Comparison of ENCODE assay signal across 2 cellular contexts in genomic region chr4:5036239-5036638, GRCh38.
A peak's percentile ranks its signal among the peaks of the same experiment; 100 is the strongest.
TF ChIP-seq lines count a peak whose summit lies in the region.

No MANE protein-coding gene starts in this region.

TF ChIP-seq in A549, 52 proteins besides CTCF, POLR2A, EP300 and RAD21:
- TF ChIP-seq CBX8 (IDR thresholded peaks at IDR 0.05), result no peak
- no peak for TF ChIP-seq HOXA7 (CRISPR knock-in tag; IDR thresholded peaks at IDR 0.05)
- TF ChIP-seq MAFK (IDR thresholded peaks at IDR 0.05; ENCODE audit: partially characterized antibody), result peak; percentile 96
- TF ChIP-seq NFE2L2 (conservative IDR thresholded peaks at IDR 0.05; ENCODE audit: low read length), result 0 out of 2 replicates have a peak, but pooled peaks have one; percentile 17

TF ChIP-seq in GM23338, 12 proteins besides CTCF, POLR2A, EP300 and RAD21:
- TF ChIP-seq JUNB (IDR thresholded peaks at IDR 0.05; ENCODE audit: unreplicated experiment) (no peak), ZNF114 (CRISPR knock-in tag; IDR thresholded peaks at IDR 0.05) (no peak), ZNF331 (CRISPR knock-in tag; IDR thresholded peaks at IDR 0.05; ENCODE audit: low read depth) (no peak), CREB1 (CRISPR knock-in tag; IDR thresholded peaks at IDR 0.05; ENCODE audit: low read depth) (no peak), STAT1 (IDR thresholded peaks at IDR 0.05; ENCODE audit: unreplicated experiment) (no peak), ZNF462 (CRISPR knock-in tag; IDR thresholded peaks at IDR 0.05) (no peak), ETS1 (IDR thresholded peaks at IDR 0.05) (no peak), REST (IDR thresholded peaks at IDR 0.05; ENCODE audit: unreplicated experiment) (no peak), EZH2phosphoT487 (IDR thresholded peaks at IDR 0.05; ENCODE audit: unreplicated experiment) (no peak), POLR2AphosphoS5 (IDR thresholded peaks at IDR 0.05; ENCODE audit: low read depth) (no peak), EZH2 (IDR thresholded peaks at IDR 0.05; ENCODE audit: low read depth, unreplicated experiment) (no peak), NANOG (IDR thresholded peaks at IDR 0.05; ENCODE audit: borderline replicate concordance) (no peak)
